ENCODE assay signal across 14 cellular contexts in genomic region chr3:77259701-77260100, GRCh38.
"Had no signal": no experiment of that assay in that cellular context is flagged by ENCODE, and none has a peak within 500 bp of the region (broad histone marks: within the 10 kb centered on the region; RNA-seq: fewer than 3 reads in every experiment).

No MANE protein-coding gene starts in this region.

- DNase-seq: activated B cell treated with CpG ODN at 0.5 μM for 24 hours; activated CD4-positive, alpha-beta T cell treated with anti-CD3 and anti-CD28 coated beads, Interleukin-2, amount 10 ng/mL, durations not matched to agents 24 days and 14 days; activated CD8-positive, alpha-beta memory T cell treated with anti-CD3 and anti-CD28 coated beads for 24 hours; activated naive CD4-positive, alpha-beta T cell treated with anti-CD3 and anti-CD28 coated beads, Interleukin-2, amount 10 ng/mL, durations not matched to agents 7 days and 5 days; activated T-cell treated with anti-CD3 and anti-CD28 coated beads for 4 hours; heart right ventricle; mammary epithelial cell; natural killer cell; right cardiac atrium; stimulated activated CD4-positive, alpha-beta T cell treated with anti-CD3 and anti-CD28 coated beads, Interleukin-1b, Interleukin-23, amount 100 ng/mL, for 48 hours; stimulated activated naive CD4-positive, alpha-beta T cell had no signal

- H3K36me3 ChIP-seq: cardiac muscle cell, heart right ventricle had no signal

- H3K27ac ChIP-seq: cardiac muscle cell, heart right ventricle had no signal

- H3K4me1 ChIP-seq: heart right ventricle had no signal

- H3K27me3 ChIP-seq: cardiac muscle cell, heart right ventricle had no signal

- ATAC-seq: activated T-helper 17 cell treated with anti-CD3 and anti-CD28 coated beads, Interleukin-2, amount 50 U/mL, for 72 hours; heart right ventricle; left lobe of liver; natural killer cell; right cardiac atrium had no signal

- H3K4me3 ChIP-seq: cardiac muscle cell, heart right ventricle had no signal

- H3K9me3 ChIP-seq: heart right ventricle had no signal
